Comparison of ENCODE assay signal across 31 cellular contexts in the genomic region with DNA sequence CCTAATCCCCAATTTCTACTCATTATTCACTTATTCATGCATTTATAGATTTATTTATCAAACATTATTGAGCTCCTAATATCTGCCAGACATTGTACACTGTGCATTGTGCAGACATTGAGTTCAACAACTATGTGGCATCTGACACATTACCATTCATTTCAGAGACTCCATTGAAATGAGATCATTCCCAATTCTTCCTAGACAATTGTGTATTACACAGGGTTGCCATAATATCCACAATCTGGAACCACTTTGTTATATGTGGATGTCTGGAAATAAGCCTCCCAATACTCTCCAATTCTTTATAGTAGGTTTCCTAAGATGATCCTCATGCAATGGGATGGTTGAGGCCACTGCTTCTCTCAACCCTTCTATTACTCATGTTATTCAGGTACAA.
"Had no signal": no experiment of that assay in that cellular context is flagged by ENCODE, and none has a peak within 500 bp of the region (broad histone marks: within the 10 kb centered on the region; RNA-seq: fewer than 3 reads in every experiment).

No MANE protein-coding gene starts in this region.

- H3K4me1 Mint-ChIP-seq: naive B cell; stimulated activated naive B cell treated with anti-CD40 and anti-IgM and Interleukin-4, amounts not matched to agents 10 μg/mL and 1 μg/mL and 100 μg/mL, for 72 hours had no signal

- H3K4me3 Mint-ChIP-seq: mesothelial cell of epicardium; naive B cell; natural killer cell; nephron progenitor cell; neural progenitor cell; stimulated activated naive B cell treated with anti-CD40 and anti-IgM and Interleukin-4, amounts not matched to agents 10 μg/mL and 1 μg/mL and 100 μg/mL, for 72 hours had no signal

- H3K9me3 Mint-ChIP-seq: natural killer cell; nephron progenitor cell; neural progenitor cell; stimulated activated naive B cell treated with anti-CD40 and anti-IgM and Interleukin-4, amounts not matched to agents 10 μg/mL and 1 μg/mL and 100 μg/mL, for 72 hours had no signal

- H3K27ac ChIP-seq: left lung, lower lobe of right lung, neural progenitor cell, neutrophil, ovary, prostate gland, skin epidermis, stomach, testis, thyroid gland, transverse colon, upper lobe of left lung, vagina had no signal

- H3K4me1 ChIP-seq: lower lobe of right lung, neural progenitor cell, prostate gland, testis, thyroid gland, transverse colon had no signal

- H3K4me3 ChIP-seq: left lung, lower lobe of right lung, neural progenitor cell, ovary, prostate gland, skin epidermis, stomach, testis, thyroid gland, transverse colon, upper lobe of left lung, vagina had no signal

- H3K9ac ChIP-seq: neural progenitor cell had no signal

- H3K27ac Mint-ChIP-seq: mesothelial cell of epicardium; naive B cell; natural killer cell; nephron progenitor cell; neural progenitor cell; stimulated activated naive B cell treated with anti-CD40 and anti-IgM and Interleukin-4, amounts not matched to agents 10 μg/mL and 1 μg/mL and 100 μg/mL, for 72 hours had no signal

- H3K36me3 ChIP-seq: left lung, lower lobe of right lung, neural progenitor cell, neutrophil, ovary, prostate gland, stomach, thyroid gland, transverse colon, upper lobe of left lung, vagina had no signal

- ATAC-seq: left colon; left lung; lower lobe of right lung; natural killer cell; right cardiac atrium; sciatic nerve; stimulated activated naive B cell treated with anti-CD40 and anti-IgM and Interleukin-4, amounts not matched to agents 10 μg/mL and 1 μg/mL and 100 μg/mL, for 72 hours; stimulated activated naive CD8-positive, alpha-beta T cell treated with anti-CD3 and anti-CD28 coated beads, Interleukin-15, Interleukin-2, amounts not matched to agents 100 U/mL and 50 U/mL, for 24 hours had no signal

- H3K27me3 ChIP-seq: left lung, neural progenitor cell, neutrophil, ovary, stomach, testis, thyroid gland, transverse colon, upper lobe of left lung, vagina had no signal

- H3K36me3 Mint-ChIP-seq: mesothelial cell of epicardium; naive B cell; natural killer cell; neural progenitor cell; stimulated activated naive B cell treated with anti-CD40 and anti-IgM and Interleukin-4, amounts not matched to agents 10 μg/mL and 1 μg/mL and 100 μg/mL, for 72 hours had no signal

- H3K9me3 ChIP-seq: left lung, lower lobe of right lung, neutrophil, ovary, prostate gland, stomach, testis, thyroid gland, transverse colon, upper lobe of left lung, vagina had no signal

- DNase-seq: hippocampal formation; kidney glomerular epithelial cell; left colon; left lung; lower lobe of right lung; mammary epithelial cell; naive B cell; natural killer cell; nephron progenitor cell; occipital lobe; ovary; retina; stimulated activated CD4-positive, alpha-beta T cell treated with anti-CD3 and anti-CD28 coated beads, Interleukin-12 subunit alpha, Interleukin-12 subunit beta, amount 100 ng/mL, for 4 hours; stimulated activated CD4-positive, alpha-beta T cell treated with anti-CD3 and anti-CD28 coated beads, Interleukin-15, amount 100 ng/mL, for 24 hours; stimulated activated CD4-positive, alpha-beta T cell treated with anti-CD3 and anti-CD28 coated beads, Interleukin-2, amount 100 ng/mL, for 24 hours; stimulated activated CD4-positive, alpha-beta T cell treated with anti-CD3 and anti-CD28 coated beads, Interleukin-4, amount 100 ng/mL, for 1 hour; stimulated activated naive B cell treated with anti-CD40 and anti-IgM and Interleukin-4, amounts not matched to agents 10 μg/mL and 1 μg/mL and 100 μg/mL, for 72 hours; stimulated activated naive CD8-positive, alpha-beta T cell treated with anti-CD3 and anti-CD28 coated beads, Interleukin-15, Interleukin-2, amounts not matched to agents 100 U/mL and 50 U/mL, for 24 hours; stomach; testis; thyroid gland; transverse colon; upper lobe of left lung had no signal
